Comparison of ENCODE assay signal across 1 cellular context in the genomic region with DNA sequence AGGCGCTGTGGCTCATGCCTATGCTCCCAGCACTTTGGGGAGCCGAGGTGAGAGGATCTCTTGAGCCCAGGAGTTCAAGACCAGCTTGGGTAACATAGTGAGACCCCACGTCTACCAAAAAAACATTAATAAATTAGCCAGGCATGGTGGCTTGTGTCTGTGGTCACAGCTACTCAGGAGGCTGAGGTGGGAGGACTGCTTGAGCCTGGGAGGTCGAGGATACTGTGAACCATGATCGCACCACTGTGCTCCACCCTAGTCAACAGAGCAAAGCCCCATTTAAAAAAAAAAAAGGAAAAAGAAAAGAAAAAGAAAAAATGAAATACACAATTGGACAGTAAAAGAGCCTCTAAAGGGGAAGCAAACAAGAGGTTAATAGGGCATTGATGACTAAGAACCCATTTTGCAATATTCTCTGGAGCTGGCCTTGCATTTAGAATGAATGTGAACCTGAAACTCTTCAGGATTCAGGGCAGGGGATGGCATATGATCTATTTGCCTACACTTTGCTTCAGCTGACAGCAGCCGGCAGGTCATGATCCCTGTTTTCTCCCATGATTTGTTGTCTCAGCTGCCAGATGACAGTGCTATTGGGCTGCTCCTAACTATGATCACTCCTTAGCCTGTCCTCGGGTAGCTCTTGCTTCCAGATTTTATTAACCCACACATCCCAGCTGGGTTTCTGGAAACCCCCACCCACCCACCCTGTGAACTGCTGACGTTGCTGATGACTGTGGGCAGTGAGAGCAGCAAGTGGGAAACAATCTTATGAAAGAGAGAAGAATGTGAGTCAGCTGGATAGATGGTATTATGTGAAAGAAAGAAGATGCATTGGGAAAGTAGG.
TF ChIP-seq lines count a peak whose summit lies in the region.

No MANE protein-coding gene starts in this region.

TF ChIP-seq in liver, 16 proteins besides CTCF, POLR2A, EP300 and RAD21 (continued from another document):
- TF ChIP-seq, protein P1, sequence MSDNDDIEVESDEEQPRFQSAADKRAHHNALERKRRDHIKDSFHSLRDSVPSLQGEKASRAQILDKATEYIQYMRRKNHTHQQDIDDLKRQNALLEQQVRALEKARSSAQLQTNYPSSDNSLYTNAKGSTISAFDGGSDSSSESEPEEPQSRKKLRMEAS (IDR thresholded peaks at IDR 0.05) = peak; percentile 79
- TF ChIP-seq HNF4A (conservative IDR thresholded peaks at IDR 0.05) (peak; percentile 82 to 89), NR2F2 (IDR thresholded peaks at IDR 0.05) (peak; percentile 81), YY1 (IDR thresholded peaks at IDR 0.05) (peak; percentile 87), FOXA2 (IDR thresholded peaks at IDR 0.05) (peak; percentile 74), GABPA (IDR thresholded peaks at IDR 0.05 in 1 of 2, conservative IDR thresholded peaks at IDR 0.05 in 1 of 2) (peak in 1 of 2 donors; percentile 44), SP1 (IDR thresholded peaks at IDR 0.05) (peak; percentile 88), HNF4G (IDR thresholded peaks at IDR 0.05) (peak; percentile 24), JUND (IDR thresholded peaks at IDR 0.05) (peak; percentile 99)
- TF ChIP-seq, protein P2, sequence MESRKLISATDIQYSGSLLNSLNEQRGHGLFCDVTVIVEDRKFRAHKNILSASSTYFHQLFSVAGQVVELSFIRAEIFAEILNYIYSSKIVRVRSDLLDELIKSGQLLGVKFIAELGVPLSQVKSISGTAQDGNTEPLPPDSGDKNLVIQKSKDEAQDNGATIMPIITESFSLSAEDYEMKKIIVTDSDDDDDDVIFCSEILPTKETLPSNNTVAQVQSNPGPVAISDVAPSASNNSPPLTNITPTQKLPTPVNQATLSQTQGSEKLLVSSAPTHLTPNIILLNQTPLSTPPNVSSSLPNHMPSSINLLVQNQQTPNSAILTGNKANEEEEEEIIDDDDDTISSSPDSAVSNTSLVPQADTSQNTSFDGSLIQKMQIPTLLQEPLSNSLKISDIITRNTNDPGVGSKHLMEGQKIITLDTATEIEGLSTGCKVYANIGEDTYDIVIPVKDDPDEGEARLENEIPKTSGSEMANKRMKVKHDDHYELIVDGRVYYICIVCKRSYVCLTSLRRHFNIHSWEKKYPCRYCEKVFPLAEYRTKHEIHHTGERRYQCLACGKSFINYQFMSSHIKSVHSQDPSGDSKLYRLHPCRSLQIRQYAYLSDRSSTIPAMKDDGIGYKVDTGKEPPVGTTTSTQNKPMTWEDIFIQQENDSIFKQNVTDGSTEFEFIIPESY (IDR thresholded peaks at IDR 0.05) = peak; percentile 82
- TF ChIP-seq, protein P3, sequence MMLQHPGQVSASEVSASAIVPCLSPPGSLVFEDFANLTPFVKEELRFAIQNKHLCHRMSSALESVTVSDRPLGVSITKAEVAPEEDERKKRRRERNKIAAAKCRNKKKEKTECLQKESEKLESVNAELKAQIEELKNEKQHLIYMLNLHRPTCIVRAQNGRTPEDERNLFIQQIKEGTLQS (IDR thresholded peaks at IDR 0.05) = peak; percentile 97
TF ChIP-seq in liver: peak in this region for 14.
